ENCODE assay signal across 8 cellular contexts in genomic region chr11:65274734-65275682, GRCh38. TPM values are rescaled to one million over a fixed set of nuclear protein-coding genes. Genes with fewer than 3 reads are reported as not detected.
DNase-seq lines count a peak whose midpoint lies in the region; ATAC-seq and TF ChIP-seq lines count a peak whose summit lies in the region.

No MANE protein-coding gene starts in this region.

- peak; percentile 93 for DNase-seq in NCI-H226
- DNase-seq in amniotic epithelial cell (ENCODE audit: low read depth): peak; percentile 99
- peak; percentile 66 for DNase-seq in Right ventricle myocardium superior
- DNase-seq in NCI-H1048 (lab: John Stamatoyannopoulos, UW): no peak
- DNase-seq in GM19238 (ENCODE audit: insufficient read length, low spot score): no peak

- peak; percentile 92 for ATAC-seq in Right ventricle myocardium superior (ENCODE audit: poor library complexity)

- H3K4me3 ChIP-seq in parathyroid adenoma (ENCODE audit: low read depth, low read length): no peak overlapping the region

- H3K4me1 ChIP-seq in parathyroid adenoma: no peaks in the 10 kb centered on the region

- peak; percentile 91 for TF ChIP-seq CTCF in C4-2B (conservative IDR thresholded peaks at IDR 0.05)
- TF ChIP-seq CTCF in GM12872 (IDR thresholded peaks at IDR 0.05; ENCODE audit: insufficient read depth, low read depth, low read length): peak; percentile 62
- TF ChIP-seq CTCF in parathyroid adenoma (IDR thresholded peaks at IDR 0.05): peak; percentile 61

- H3K9ac ChIP-seq in parathyroid adenoma: no peak overlapping the region

- H3K27ac ChIP-seq in C4-2B: no peak overlapping the region
- H3K27ac ChIP-seq in parathyroid adenoma: no peak overlapping the region

- H3K79me2 ChIP-seq in parathyroid adenoma: no peaks in the 10 kb centered on the region

- no peak overlapping the region for H2AFZ ChIP-seq in parathyroid adenoma

- no peaks in the 10 kb centered on the region for H3K27me3 ChIP-seq in parathyroid adenoma (ENCODE audit: control insufficient read depth, insufficient read depth, low read length)

- no peaks in the 10 kb centered on the region for H3K9me3 ChIP-seq in parathyroid adenoma (ENCODE audit: control insufficient read depth, low read length)

- intact Hi-C loops in Right ventricle myocardium superior (cut with DNase I): loop anchor here (2.0 kb wide), 1 partner anchor 40 kb away; the partner anchor contains the start of gene CDC42EP2

- no peaks in the 10 kb centered on the region for H3K36me3 ChIP-seq in parathyroid adenoma (ENCODE audit: control insufficient read depth, insufficient read depth, low read length)

- no peak overlapping the region for H3K4me2 ChIP-seq in parathyroid adenoma (ENCODE audit: low read length)

RNA-seq across cellular contexts. Expression of gene POLA2, which starts 13.2 kb away (rescaled TPM):
- 4.9 TPM for total RNA-seq in Right ventricle myocardium superior

RNA-seq across cellular contexts. Expression of gene CDC42EP2, which starts 39.7 kb away (rescaled TPM):
- total RNA-seq in Right ventricle myocardium superior: 14.0 TPM

RNA-seq across cellular contexts. Expression of gene DPF2, which starts 58.6 kb away (rescaled TPM):
- 49.3 TPM for total RNA-seq in Right ventricle myocardium superior

Comparison
In these comparisons a context has a peak if more than half of its experiments do, and no peak if none do; other contexts are left out.
1. DNase-seq: peak in NCI-H226 (single experiment), amniotic epithelial cell (single experiment) and Right ventricle myocardium superior (single experiment); none in NCI-H1048 (single experiment) and GM19238 (single experiment).
2. Peak in every context shown above with its lines, with median percentiles within 50 percentile points of each other: CTCF ChIP-seq.